21 cellular contexts compared by ENCODE assay signal in genomic region chr2:8328189-8328588, GRCh38.
DNase-seq lines count a peak whose midpoint lies in the region; ATAC-seq, FAIRE-seq and TF ChIP-seq lines count a peak whose summit lies in the region.
"Had no signal": no experiment of that assay in that cellular context is flagged by ENCODE, and none has a peak within 500 bp of the region (broad histone marks: within the 10 kb centered on the region; RNA-seq: fewer than 3 reads in every experiment).

No MANE protein-coding gene starts in this region.

- H3K4me1 ChIP-seq in heart right ventricle (peaks cover 0 to 16% (median 3%) of the 10 kb centered on the region in 9 donors), GM12878 (ENCODE audit: control insufficient read depth, insufficient read depth, low read length) (no peaks in the 10 kb centered on the region), liver (ENCODE audit: control insufficient read depth in 4 of 4, insufficient read depth in 4 of 4, low read length in 3 of 4) (peaks cover 5 to 20% (median 7%) of the 10 kb centered on the region in 4 donors), aorta (ENCODE audit: control insufficient read depth in 1 of 2, insufficient read depth in 2 of 2, low read length in 2 of 2) (no peaks in the 10 kb centered on the region)
- H3K4me1 ChIP-seq: vagina had no signal

- H3K4me2 ChIP-seq in GM12878 (ENCODE audit: control insufficient read depth, insufficient read depth): no peak overlapping the region

- H2AFZ ChIP-seq in GM12878 (ENCODE audit: control insufficient read depth, low read depth, low read length): no peak overlapping the region

- H3K9me3 ChIP-seq in heart right ventricle (no peaks in the 10 kb centered on the region), GM12878 (replicated peaks; ENCODE audit: control insufficient read depth, insufficient read depth, low read length) (no peaks in the 10 kb centered on the region), liver (ENCODE audit: control insufficient read depth in 4 of 4, low read length in 3 of 4) (no peaks in the 10 kb centered on the region), aorta (ENCODE audit: control insufficient read depth, low read length) (no peaks in the 10 kb centered on the region)
- H3K9me3 ChIP-seq: ascending aorta, esophagus squamous epithelium, vagina had no signal

- H3K36me3 ChIP-seq in heart right ventricle: no peaks in the 10 kb centered on the region
- H3K36me3 ChIP-seq in GM12878 (ENCODE audit: control insufficient read depth in 2 of 2, insufficient read depth in 2 of 2, low read length in 1 of 2): no peaks in the 10 kb centered on the region
- H3K36me3 ChIP-seq in liver (ENCODE audit: control insufficient read depth in 4 of 4, insufficient read depth in 3 of 4, low read depth in 1 of 4, low read length in 3 of 4): no peaks in the 10 kb centered on the region
- no peaks in the 10 kb centered on the region for H3K36me3 ChIP-seq in aorta (ENCODE audit: control insufficient read depth in 1 of 2, insufficient read depth in 2 of 2, low read length in 1 of 2)
- H3K36me3 ChIP-seq: ascending aorta, esophagus squamous epithelium, vagina, WERI-Rb-1 had no signal

- TF ChIP-seq POLR2A in GM12878 (IDR thresholded peaks at IDR 0.05; ENCODE audit: low read depth, low read length) (no peak), GM12891 (IDR thresholded peaks at IDR 0.05; ENCODE audit: low read depth, low read length) (no peak)

- DNase-seq in heart right ventricle (no peak), cardiac septum (ENCODE audit: low spot score) (no peak), GM12878 (ENCODE audit: low read depth, low spot score) (no peak), aorta (no peak), NOMO-1 (lab: John Stamatoyannopoulos, UW; ENCODE audit: unreplicated experiment in 2 of 2) (no peak), medulla oblongata (ENCODE audit: extremely low spot score) (no peak), GM12891 (ENCODE audit: insufficient read length, low spot score) (no peak)
- DNase-seq: activated naive CD4-positive, alpha-beta T cell; activated T-cell treated with anti-CD3 and anti-CD28 coated beads, Interleukin-2, amount 50 U/mL, for 1 hour; C1 segment of cervical spinal cord; effector CD4-positive, alpha-beta T cell; esophagus squamous epithelium; left colon; NCI-H146; NCI-H2171; NCI-H526; substantia nigra; WERI-Rb-1 had no signal

- H3K9ac ChIP-seq in GM12878 (ENCODE audit: control insufficient read depth, insufficient read depth, low read length) (no peak overlapping the region), liver (ENCODE audit: low read depth in 1 of 2, low read length in 2 of 2) (no peak overlapping the region)

- no peaks in the 10 kb centered on the region for H4K20me1 ChIP-seq in GM12878 (ENCODE audit: control insufficient read depth, insufficient read depth)

- WGBS in heart right ventricle, 2 donors: 81 to 83% methylated on average over 5 of the region's 5 CpGs
- 51% methylated on average over 5 of the region's 5 CpGs for WGBS in GM12878 (ENCODE audit: insufficient coverage, insufficient replicate concordance, low lambda C conversion rate, missing lambda C conversion rate)
- WGBS in liver: 81% methylated on average over 5 of the region's 5 CpGs
- 95 to 98% methylated on average over 5 of the region's 5 CpGs for WGBS in aorta, 2 donors

- peak in 5 of 8 donors; percentile 24 to 53 (median 40) for ATAC-seq in heart right ventricle
- ATAC-seq in GM12878: peak; percentile 50
- ATAC-seq in aorta (ENCODE audit: low FRiP score): peak; percentile 27
- ATAC-seq: left colon had no signal

- H3K79me2 ChIP-seq in GM12878 (ENCODE audit: control insufficient read depth, insufficient read depth, low read length): no peaks in the 10 kb centered on the region

- POLR2A ChIA-PET in GM12878 (lab: Charles Lee): interaction anchor here (0.6 to 0.8 kb wide), 2 partner anchors 16 to 42 kb away, joined by 3 read pairs; no protein-coding TSS in a partner anchor

- no peak for TF ChIP-seq RAD21 in GM12878 (IDR thresholded peaks at IDR 0.05; ENCODE audit: insufficient read depth, low read depth, low read length)
- TF ChIP-seq RAD21 in liver (IDR thresholded peaks at IDR 0.05): peak in 1 of 2 donors; percentile 4

- RAD21 ChIA-PET in GM12878 (lab: Charles Lee; ENCODE audit: unreplicated experiment): no interaction called here

- no peak for TF ChIP-seq CTCF in heart right ventricle (IDR thresholded peaks at IDR 0.05)
- TF ChIP-seq CTCF in GM12878 (IDR thresholded peaks at IDR 0.05 in 2 of 3, conservative IDR thresholded peaks at IDR 0.05 in 1 of 3; ENCODE audit: control insufficient read depth in 2 of 3, extremely low read depth in 1 of 3, insufficient read depth in 1 of 3, low read depth in 3 of 3, low read length in 3 of 3): no peak
- TF ChIP-seq CTCF in liver (IDR thresholded peaks at IDR 0.05; ENCODE audit: low read depth, low read length, missing input control): no peak

- peaks cover 0 to 3% (median 0%) of the 10 kb centered on the region in 7 donors for H3K27me3 ChIP-seq in heart right ventricle
- H3K27me3 ChIP-seq in GM12878 (replicated peaks in 1 of 2; ENCODE audit: control insufficient read depth in 2 of 2, insufficient read depth in 2 of 2, low read length in 1 of 2): no peaks in the 10 kb centered on the region
- H3K27me3 ChIP-seq in liver (ENCODE audit: control insufficient read depth in 4 of 4, insufficient read depth in 4 of 4, low read length in 3 of 4): no peaks in the 10 kb centered on the region
- H3K27me3 ChIP-seq in aorta (ENCODE audit: control insufficient read depth in 1 of 2, insufficient read depth in 2 of 2, low read length in 1 of 2): no peaks in the 10 kb centered on the region
- H3K27me3 ChIP-seq: ascending aorta, vagina had no signal

- no peak for FAIRE-seq in GM12878 (lab: Jason Lieb, UNC)
- FAIRE-seq in GM12891 (lab: Jason Lieb, UNC): no peak

- BruUV-seq in GM12878 (replicated peaks; lab: Mats Ljungman, UMichigan): no TSS peak

- H3K4me3 ChIP-seq in heart right ventricle: no peak overlapping the region
- no peak overlapping the region for H3K4me3 ChIP-seq in GM12878
- H3K4me3 ChIP-seq in liver (ENCODE audit: low read depth in 1 of 3, low read length in 3 of 3): no peak overlapping the region
- no peak overlapping the region for H3K4me3 ChIP-seq in aorta (ENCODE audit: low read length in 2 of 2)
- H3K4me3 ChIP-seq: ascending aorta, esophagus squamous epithelium, vagina had no signal

- intact Hi-C loops in heart right ventricle (cut with DNase I) (no loop called here), cardiac septum (cut with DNase I) (no loop called here), GM12878 (cut with micrococcal nuclease; ENCODE audit: unreplicated experiment) (no loop called here), aorta (cut with DNase I) (no loop called here)

- in situ Hi-C loops in GM12878 (cut with MboI): no loop called here

- TF ChIP-seq EP300 in GM12878 (IDR thresholded peaks at IDR 0.05; ENCODE audit: borderline replicate concordance in 1 of 2, control insufficient read depth in 1 of 2, low read depth in 2 of 2, low read length in 2 of 2): no peak

- SMC1A ChIA-PET in GM12878 (lab: Charles Lee; ENCODE audit: uncharacterized antibody, unreplicated experiment): interaction anchor here (1.1 to 6.7 kb wide), 2 partner anchors 9 to 14 kb away, joined by 3 to 49 read pairs; no protein-coding TSS in a partner anchor

- CTCF ChIA-PET in GM12878 (lab: Yijun Ruan, JAX): interaction anchor here (1.0 kb wide), 1 partner anchor 18 kb away, joined by 3 read pairs; no protein-coding TSS in a partner anchor

- H3K27ac ChIP-seq in heart right ventricle (no peak overlapping the region), GM12878 (ENCODE audit: control insufficient read depth, insufficient read depth) (no peak overlapping the region), liver (ENCODE audit: low read depth in 1 of 2, low read length in 2 of 2) (no peak overlapping the region), aorta (ENCODE audit: low read depth in 1 of 2, low read length in 2 of 2) (no peak overlapping the region)
- H3K27ac ChIP-seq: ascending aorta, esophagus squamous epithelium, vagina, WERI-Rb-1 had no signal

TF ChIP-seq in GM12878, 131 proteins besides CTCF, POLR2A, EP300 and RAD21 (continues in another document):
- no peak for TF ChIP-seq ZNF274 (IDR thresholded peaks at IDR 0.05; ENCODE audit: insufficient read depth, insufficient read length)
- no peak for TF ChIP-seq NR2F1 (conservative IDR thresholded peaks at IDR 0.05)
- TF ChIP-seq MTA2 (IDR thresholded peaks at IDR 0.05; ENCODE audit: low read depth): no peak
- no peak for TF ChIP-seq FOS (IDR thresholded peaks at IDR 0.05; ENCODE audit: borderline replicate concordance, extremely low read depth, insufficient read length)
- no peak for TF ChIP-seq ESRRA (IDR thresholded peaks at IDR 0.05; ENCODE audit: low read length)
- TF ChIP-seq SUPT20H (IDR thresholded peaks at IDR 0.05; ENCODE audit: borderline replicate concordance, control insufficient read depth, low read depth, low read length): no peak
- no peak for TF ChIP-seq SMC3 (IDR thresholded peaks at IDR 0.05; ENCODE audit: borderline replicate concordance, low read length)

TF ChIP-seq in liver, 16 proteins besides CTCF, POLR2A, EP300 and RAD21:
- TF ChIP-seq TAF1 (conservative IDR thresholded peaks at IDR 0.05): no peak
- TF ChIP-seq NR2F2 (IDR thresholded peaks at IDR 0.05): peak; percentile 92
TF ChIP-seq in liver: peak in this region for 1.

TF ChIP-seq in GM12891, 5 proteins besides CTCF, POLR2A, EP300 and RAD21:
- no peak for TF ChIP-seq PAX5 (IDR thresholded peaks at IDR 0.05; ENCODE audit: insufficient read depth, low read length, severe bottlenecking)
- no peak for TF ChIP-seq POU2F2 (IDR thresholded peaks at IDR 0.05; ENCODE audit: low read depth, low read length)
- no peak for TF ChIP-seq SPI1 (IDR thresholded peaks at IDR 0.05; ENCODE audit: low read depth, low read length)
- no peak for TF ChIP-seq POLR2AphosphoS5 (IDR thresholded peaks at IDR 0.05; ENCODE audit: low read depth, low read length)
- no peak for TF ChIP-seq TAF1 (IDR thresholded peaks at IDR 0.05; ENCODE audit: low read depth, low read length)
